ENCODE assay signal across 13 cellular contexts in the genomic region with DNA sequence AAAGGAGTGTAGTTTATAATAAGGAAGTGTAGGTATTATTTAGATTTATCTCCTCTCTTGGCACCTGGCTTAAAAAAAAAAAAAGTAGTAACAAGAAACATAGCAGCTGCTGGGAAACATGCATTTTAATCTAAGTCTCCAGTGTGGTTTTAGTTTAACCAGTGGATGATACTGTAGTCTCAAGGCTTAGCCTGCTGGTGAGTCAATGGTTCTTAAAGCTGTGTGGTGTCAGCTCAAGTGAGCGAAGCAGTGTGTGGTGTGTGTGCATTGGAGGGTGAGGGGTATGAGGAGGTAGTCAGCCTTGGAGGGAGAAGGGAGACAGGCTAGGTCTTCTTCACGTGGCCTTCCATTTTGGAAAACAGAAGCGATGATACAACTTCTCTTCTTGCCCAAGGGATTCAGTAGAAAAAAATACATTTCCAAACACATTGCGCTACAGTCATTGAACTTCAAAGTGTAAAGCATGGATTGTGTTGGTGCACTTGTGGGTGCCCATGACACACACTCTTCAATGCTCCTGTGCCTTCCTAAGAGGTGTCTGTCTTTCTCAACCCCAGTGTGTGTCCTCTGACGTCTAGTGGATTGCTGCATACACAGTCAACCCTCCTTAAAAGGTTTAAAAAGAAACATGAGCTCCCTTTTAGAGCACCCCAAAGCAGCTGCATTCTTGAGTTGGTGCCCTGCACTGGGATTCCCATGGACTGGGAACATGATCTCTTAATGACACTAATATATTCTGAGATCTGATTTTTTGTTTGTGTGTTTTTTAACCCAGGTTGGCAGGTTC. TPM values are rescaled to one million over a fixed set of nuclear protein-coding genes. Genes with fewer than 3 reads are reported as not detected.
DNase-seq lines count a peak whose midpoint lies in the region; ATAC-seq and TF ChIP-seq lines count a peak whose summit lies in the region.
"Had no signal": no experiment of that assay in that cellular context is flagged by ENCODE, and none has a peak within 500 bp of the region (broad histone marks: within the 10 kb centered on the region; RNA-seq: fewer than 3 reads in every experiment).

No MANE protein-coding gene starts in this region.

- H3K4me3 Mint-ChIP-seq in brain (no peak overlapping the region), natural killer cell (peak overlapping the region; percentile 65)
- no peak overlapping the region for H3K4me3 Mint-ChIP-seq in naive thymus-derived CD8-positive, alpha-beta T cell
- H3K4me3 Mint-ChIP-seq: CD14-positive monocyte, HFFc6 had no signal

- H3K27me3 Mint-ChIP-seq in brain (peaks cover under 1% of the 10 kb centered on the region), natural killer cell (ENCODE audit: low read depth in 2 of 2) (no peaks in the 10 kb centered on the region)
- no peaks in the 10 kb centered on the region for H3K27me3 Mint-ChIP-seq in naive thymus-derived CD8-positive, alpha-beta T cell

- intact Hi-C loops in natural killer cell (cut with micrococcal nuclease): loop anchor here (2.0 to 5.0 kb wide), 3 partner anchors 25 to 37 kb away; no protein-coding TSS in a partner anchor

- DNase-seq in ACHN: peak; percentile 1
- DNase-seq in DMS79 treated with DMSO at 0.1 percent for 48 hours (lab: John Stamatoyannopoulos, UW): peak; percentile 91
- DNase-seq in natural killer cell: no peak
- DNase-seq in stimulated activated CD4-positive, alpha-beta T cell treated with anti-CD3 and anti-CD28 coated beads, Interleukin-2, amount 100 ng/mL, for 48 hours: no peak
- no peak for DNase-seq in NCI-H748 treated with DMSO at 0.1 percent for 48 hours (lab: John Stamatoyannopoulos, UW)
- no peak for DNase-seq in islet precursor cell
- DNase-seq in naive thymus-derived CD8-positive, alpha-beta T cell: no peak
- DNase-seq: HFFc6; occipital lobe; stimulated activated CD4-positive, alpha-beta T cell treated with anti-CD3 and anti-CD28 coated beads, Interleukin-4, amount 100 ng/mL, for 4 hours; substantia nigra had no signal

- peak; percentile 76 to 83 (median 78) for ATAC-seq in natural killer cell
- no peak for ATAC-seq in naive thymus-derived CD8-positive, alpha-beta T cell

- in situ Hi-C loops in ACHN (cut with HindIII; ENCODE audit: low pct_ligation_motif_present, low pct_unique_long_range_greater_than_20kb, low sequenced_read_pairs): no loop called here

- POLR2A ChIA-PET in naive thymus-derived CD8-positive, alpha-beta T cell (lab: Charles Lee): interaction anchor here (1.6 kb wide), 1 partner anchor 17 kb away, joined by 4 read pairs; no protein-coding TSS in a partner anchor

- H3K27ac Mint-ChIP-seq in brain (peak overlapping the region in 3 of 5 experiments; percentile 8 to 27 (median 14)), natural killer cell (peak overlapping the region; percentile 84 to 100)
- peak overlapping the region in 5 of 10 donors; percentile 2 to 47 (median 35) for H3K27ac Mint-ChIP-seq in naive thymus-derived CD8-positive, alpha-beta T cell
- H3K27ac Mint-ChIP-seq: HFFc6 had no signal

- H3K4me1 Mint-ChIP-seq in brain (peaks cover 74% of the 10 kb centered on the region), natural killer cell (peaks cover 97 to 100% of the 10 kb centered on the region in 2 donors)
- peaks cover 25 to 70% (median 38%) of the 10 kb centered on the region in 4 donors for H3K4me1 Mint-ChIP-seq in naive thymus-derived CD8-positive, alpha-beta T cell

- H3K36me3 Mint-ChIP-seq in brain: no peaks in the 10 kb centered on the region
- no peaks in the 10 kb centered on the region for H3K36me3 Mint-ChIP-seq in natural killer cell
- H3K36me3 Mint-ChIP-seq in naive thymus-derived CD8-positive, alpha-beta T cell: no peaks in the 10 kb centered on the region
- H3K36me3 Mint-ChIP-seq: CD14-positive monocyte had no signal

- no peak for TF ChIP-seq CTCF in brain (conservative IDR thresholded peaks at IDR 0.05)
- TF ChIP-seq CTCF in natural killer cell (IDR thresholded peaks at IDR 0.05): no peak

- H3K9me3 Mint-ChIP-seq in brain (no peaks in the 10 kb centered on the region), natural killer cell (no peaks in the 10 kb centered on the region)
- H3K9me3 Mint-ChIP-seq in naive thymus-derived CD8-positive, alpha-beta T cell: no peaks in the 10 kb centered on the region
- H3K9me3 Mint-ChIP-seq: CD14-positive monocyte, HFFc6 had no signal

RNA-seq across cellular contexts. Expression of a gene that starts 40.1 kb away (rescaled TPM):
- 10.3 TPM for polyA plus RNA-seq in brain (ENCODE audit: insufficient read depth, low read depth, low replicate concordance)
- 100 to 1,000 TPM; 104 to 224 (median 156) TPM for total RNA-seq in natural killer cell
- 1 to 10 TPM; 1.3 to 2.5 TPM for total RNA-seq in naive thymus-derived CD8-positive, alpha-beta T cell
- polyA plus RNA-seq in naive thymus-derived CD8-positive, alpha-beta T cell: 1 to 10 TPM in 2 of 3 donors, under 1 TPM in 1; 0.21 to 7.5 (median 4.4) TPM
- total RNA-seq: HFFc6 had no signal

Comparison
In these comparisons a context has a peak if more than half of its experiments do, and no peak if none do; other contexts are left out.
1. DNase-seq: peak in ACHN (single experiment) and DMS79 treated with DMSO at 0.1 percent for 48 hours (single experiment); none in natural killer cell (single experiment), stimulated activated CD4-positive, alpha-beta T cell treated with anti-CD3 and anti-CD28 coated beads, Interleukin-2, amount 100 ng/mL, for 48 hours (0 of 2), NCI-H748 treated with DMSO at 0.1 percent for 48 hours (single experiment), islet precursor cell (single experiment) and naive thymus-derived CD8-positive, alpha-beta T cell (0 of 10).
2. ATAC-seq: peak in natural killer cell (3 of 3); none in naive thymus-derived CD8-positive, alpha-beta T cell (0 of 2).
3. RNA of a gene that starts 40.1 kb away (total RNA-seq): 104 to 224 TPM in natural killer cell; 1.3 to 2.5 TPM in naive thymus-derived CD8-positive, alpha-beta T cell; every median in the first group is over 10 times any median in the second.